Comparison of ENCODE assay signal across 8 cellular contexts in the genomic region with DNA sequence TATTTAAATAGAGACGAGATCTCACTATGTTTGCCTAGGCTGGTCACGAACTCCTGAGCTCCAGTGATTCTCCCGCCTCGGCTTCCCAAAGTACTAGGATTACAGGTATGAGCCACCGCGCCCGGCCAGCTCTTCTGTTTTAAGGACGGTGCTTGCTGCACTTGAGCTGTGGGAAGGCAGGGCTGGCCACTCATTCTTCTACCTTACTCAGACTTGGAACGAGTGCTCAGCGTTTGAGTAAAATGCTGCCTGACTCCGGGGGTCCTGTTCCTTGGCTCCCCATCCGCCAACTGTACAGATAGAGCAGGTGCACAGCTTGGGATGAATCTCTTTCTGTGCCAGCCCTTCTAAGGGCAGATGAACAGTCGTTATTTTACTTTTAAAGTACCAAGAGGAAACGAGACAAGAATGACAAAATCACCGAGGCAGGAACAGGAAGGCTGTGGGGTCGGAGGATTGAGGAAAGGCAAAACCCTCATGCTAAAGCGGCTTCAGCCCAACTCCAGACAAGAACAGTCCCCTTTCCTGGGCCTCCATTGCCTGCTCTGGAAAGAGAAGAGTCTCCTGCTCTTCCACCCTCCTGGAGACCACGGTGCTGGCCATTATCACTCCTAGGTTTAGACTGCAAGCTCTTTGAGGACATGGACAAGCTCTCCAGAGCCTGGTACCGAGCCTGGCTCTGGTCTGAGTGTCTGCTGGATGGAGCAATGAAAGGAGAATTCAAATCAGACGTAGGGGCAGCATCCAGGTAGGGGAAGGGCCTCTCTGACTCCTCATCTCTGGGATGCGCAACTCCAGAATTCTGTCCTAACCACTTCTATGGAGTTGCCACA. TPM values are rescaled to one million over a fixed set of nuclear protein-coding genes. Genes with fewer than 3 reads are reported as not detected.
DNase-seq lines count a peak whose midpoint lies in the region; ATAC-seq, FAIRE-seq and TF ChIP-seq lines count a peak whose summit lies in the region.

No MANE protein-coding gene starts in this region.

- H3K27me3 Mint-ChIP-seq in T-helper 1 cell treated with Interleukin-12 subunit alpha and Interleukin-12 subunit beta and Interleukin-4 antibody, amounts not matched to agents 30 μg/mL and 1 μg/mL, for 36 hours (ENCODE audit: low read depth) = no peaks in the 10 kb centered on the region

- H3K9me3 Mint-ChIP-seq in T-helper 1 cell treated with Interleukin-12 subunit alpha and Interleukin-12 subunit beta and Interleukin-4 antibody, amounts not matched to agents 30 μg/mL and 1 μg/mL, for 36 hours = no peaks in the 10 kb centered on the region

- no peak for FAIRE-seq in frontal cortex (lab: Jason Lieb, UNC)

- peaks cover 30% of the 10 kb centered on the region for H3K36me3 Mint-ChIP-seq in T-helper 1 cell treated with Interleukin-12 subunit alpha and Interleukin-12 subunit beta and Interleukin-4 antibody, amounts not matched to agents 30 μg/mL and 1 μg/mL, for 36 hours (ENCODE audit: low read depth)

- peak overlapping the region; percentile 64 for H3K27ac ChIP-seq in skeletal muscle tissue (ENCODE audit: low read depth, low read length)

- peaks cover 0 to 12% (median 0%) of the 10 kb centered on the region in 3 donors for H3K27me3 ChIP-seq in skeletal muscle tissue (ENCODE audit: control insufficient read depth in 3 of 3, insufficient read depth in 3 of 3, low read length in 3 of 3)

- DNase-seq in activated T-cell treated with anti-CD3 and anti-CD28 coated beads for 48 hours (ENCODE audit: low read depth) (peak; percentile 31), erythroblast (lab: John Stamatoyannopoulos, UW) (peak; percentile 41 to 66), frontal cortex (ENCODE audit: low spot score in 2 of 2) (no peak)
- no peak for DNase-seq in activated T-cell treated with anti-CD3 and anti-CD28 coated beads, Interleukin-2, amount 50 U/mL, for 1 hour

- no peak for TF ChIP-seq POLR2A in erythroblast (IDR thresholded peaks at IDR 0.05; ENCODE audit: low read length)

- H3K4me3 ChIP-seq in skeletal muscle tissue (ENCODE audit: low read length in 3 of 3) = peak overlapping the region; percentile 29 to 79 (median 45)

- peaks cover 39% of the 10 kb centered on the region for H3K4me1 Mint-ChIP-seq in T-helper 1 cell treated with Interleukin-12 subunit alpha and Interleukin-12 subunit beta and Interleukin-4 antibody, amounts not matched to agents 30 μg/mL and 1 μg/mL, for 36 hours (ENCODE audit: low read depth)

- H3K9me3 ChIP-seq in skeletal muscle tissue (ENCODE audit: control insufficient read depth in 3 of 3, low read length in 3 of 3) = no peaks in the 10 kb centered on the region

- H3K4me1 ChIP-seq in skeletal muscle tissue (ENCODE audit: control insufficient read depth in 3 of 3, insufficient read depth in 3 of 3, low read length in 3 of 3) = peaks cover 30 to 41% (median 30%) of the 10 kb centered on the region in 3 donors

- H3K9ac ChIP-seq in skeletal muscle tissue (ENCODE audit: low read depth in 1 of 3, low read length in 3 of 3) = peak overlapping the region in 2 of 3 donors; percentile 74 to 90

- peak overlapping the region; percentile 95 for H3K27ac Mint-ChIP-seq in T-helper 1 cell treated with Interleukin-12 subunit alpha and Interleukin-12 subunit beta and Interleukin-4 antibody, amounts not matched to agents 30 μg/mL and 1 μg/mL, for 36 hours

- H3K4me3 Mint-ChIP-seq in T-helper 1 cell treated with Interleukin-12 subunit alpha and Interleukin-12 subunit beta and Interleukin-4 antibody, amounts not matched to agents 30 μg/mL and 1 μg/mL, for 36 hours = peak overlapping the region; percentile 95

- ATAC-seq in GM18517 (IDR thresholded peaks at IDR 0.05; ENCODE audit: unreplicated experiment) (no peak), GM19324 (IDR thresholded peaks at IDR 0.05; ENCODE audit: low FRiP score, unreplicated experiment) (no peak)

- peaks cover 5 to 11% (median 9%) of the 10 kb centered on the region in 3 donors for H3K36me3 ChIP-seq in skeletal muscle tissue (ENCODE audit: control insufficient read depth in 3 of 3, insufficient read depth in 3 of 3, low read length in 3 of 3)

RNA-seq across cellular contexts. Expression of gene SUN2, which starts 1.0 kb away (rescaled TPM):
- total RNA-seq in skeletal muscle tissue = 40.2 TPM
- 78.7 TPM for total RNA-seq in frontal cortex

RNA-seq across cellular contexts. Expression of gene DNAL4, which starts 37.1 kb away (rescaled TPM):
- 12.0 TPM for total RNA-seq in skeletal muscle tissue
- total RNA-seq in frontal cortex = 16.7 TPM

RNA-seq across cellular contexts. Expression of gene GTPBP1, which starts 51.1 kb away (rescaled TPM):
- 19.3 TPM for total RNA-seq in skeletal muscle tissue
- 34.6 TPM for total RNA-seq in frontal cortex

RNA-seq across cellular contexts. Expression of gene JOSD1, which starts 56.1 kb away (rescaled TPM):
- total RNA-seq in skeletal muscle tissue (25.1 TPM), frontal cortex (54.6 TPM)

Comparison
In these comparisons a context has a peak if more than half of its experiments do, and no peak if none do; other contexts are left out.
1. DNase-seq: peak in activated T-cell treated with anti-CD3 and anti-CD28 coated beads for 48 hours (single experiment) and erythroblast (2 of 2); none in activated T-cell treated with anti-CD3 and anti-CD28 coated beads, Interleukin-2, amount 50 U/mL, for 1 hour (single experiment) and frontal cortex (0 of 2).